In the genomic region with DNA sequence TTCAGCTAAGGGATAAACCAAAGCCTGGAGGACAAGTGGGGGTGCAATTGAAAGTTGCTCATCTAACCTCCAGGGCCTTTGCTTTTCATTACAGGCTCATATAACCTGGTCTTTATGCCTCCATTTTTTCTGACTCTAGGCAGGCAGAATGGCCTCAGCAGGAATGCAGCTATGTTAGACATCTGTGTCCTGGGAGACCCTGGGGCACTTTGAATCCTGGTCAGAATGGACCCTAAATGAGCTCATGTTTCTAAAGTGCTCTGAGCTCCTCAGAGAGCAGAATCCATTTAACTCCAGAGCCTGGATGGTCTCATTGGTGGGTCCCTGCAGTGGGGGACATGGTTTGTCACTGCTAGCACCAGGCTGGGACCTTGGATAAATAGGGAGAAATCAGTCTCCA, we compare ENCODE assay signal across 1 cellular context.
TF ChIP-seq lines count a peak whose summit lies in the region.

No MANE protein-coding gene starts in this region.

TF ChIP-seq in WTC11, 78 proteins besides CTCF, POLR2A, EP300 and RAD21 (continued from another document):
- TF ChIP-seq ZSCAN18 (CRISPR knock-in tag; IDR thresholded peaks at IDR 0.05) (no peak), TCF7 (CRISPR knock-in tag; IDR thresholded peaks at IDR 0.05; ENCODE audit: low read depth) (no peak), NR1H2 (CRISPR knock-in tag; IDR thresholded peaks at IDR 0.05) (no peak), E2F4 (CRISPR knock-in tag; IDR thresholded peaks at IDR 0.05; ENCODE audit: borderline replicate concordance, low read depth) (no peak)
